In the genomic region with DNA sequence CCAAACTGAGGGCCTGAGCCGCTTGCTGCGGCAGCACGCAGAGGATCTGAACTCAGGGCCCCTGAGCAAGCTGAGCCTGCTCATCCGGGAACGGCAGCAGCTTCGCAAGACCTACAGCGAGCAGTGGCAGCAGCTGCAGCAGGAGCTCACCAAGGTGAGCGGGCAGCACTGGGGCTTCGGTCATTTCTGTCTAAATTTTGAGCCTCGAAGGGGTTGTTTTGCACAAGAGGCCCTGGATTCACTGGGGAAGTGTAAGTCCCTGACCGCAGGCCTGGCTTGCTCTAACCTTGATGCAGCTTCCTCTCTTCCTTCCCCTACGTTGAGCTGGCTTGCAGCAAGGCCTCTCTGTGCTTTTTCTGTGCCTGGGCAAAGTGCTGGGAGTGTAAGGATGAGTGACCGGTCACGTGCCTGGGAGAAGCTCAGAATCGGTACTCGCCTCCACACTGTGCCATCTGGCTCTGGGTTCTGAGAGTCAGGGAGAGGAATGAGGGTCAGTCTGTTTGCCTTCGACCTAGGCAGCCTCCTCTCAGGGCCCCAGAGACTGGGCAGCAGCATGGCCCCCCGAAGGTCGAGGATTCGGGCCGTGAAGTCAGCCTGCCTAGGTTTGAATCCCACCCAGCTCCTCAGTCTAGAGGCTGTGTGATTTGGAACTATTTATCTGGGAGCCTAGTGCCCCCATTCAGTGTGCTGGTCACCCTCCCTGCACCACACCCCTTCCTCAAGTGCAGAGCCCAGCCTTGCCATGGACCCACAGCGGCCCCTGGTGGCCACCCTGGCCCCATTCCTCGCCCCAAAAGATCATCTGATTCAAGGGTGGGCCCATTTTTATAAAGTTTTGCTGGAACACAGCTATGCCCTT, we compare ENCODE assay signal across 1 cellular context.
TF ChIP-seq lines count a peak whose summit lies in the region.

No MANE protein-coding gene starts in this region.

TF ChIP-seq in K562, 482 proteins besides CTCF, POLR2A, EP300 and RAD21 (continued from another document and continues in another):
- TF ChIP-seq, protein P1, sequence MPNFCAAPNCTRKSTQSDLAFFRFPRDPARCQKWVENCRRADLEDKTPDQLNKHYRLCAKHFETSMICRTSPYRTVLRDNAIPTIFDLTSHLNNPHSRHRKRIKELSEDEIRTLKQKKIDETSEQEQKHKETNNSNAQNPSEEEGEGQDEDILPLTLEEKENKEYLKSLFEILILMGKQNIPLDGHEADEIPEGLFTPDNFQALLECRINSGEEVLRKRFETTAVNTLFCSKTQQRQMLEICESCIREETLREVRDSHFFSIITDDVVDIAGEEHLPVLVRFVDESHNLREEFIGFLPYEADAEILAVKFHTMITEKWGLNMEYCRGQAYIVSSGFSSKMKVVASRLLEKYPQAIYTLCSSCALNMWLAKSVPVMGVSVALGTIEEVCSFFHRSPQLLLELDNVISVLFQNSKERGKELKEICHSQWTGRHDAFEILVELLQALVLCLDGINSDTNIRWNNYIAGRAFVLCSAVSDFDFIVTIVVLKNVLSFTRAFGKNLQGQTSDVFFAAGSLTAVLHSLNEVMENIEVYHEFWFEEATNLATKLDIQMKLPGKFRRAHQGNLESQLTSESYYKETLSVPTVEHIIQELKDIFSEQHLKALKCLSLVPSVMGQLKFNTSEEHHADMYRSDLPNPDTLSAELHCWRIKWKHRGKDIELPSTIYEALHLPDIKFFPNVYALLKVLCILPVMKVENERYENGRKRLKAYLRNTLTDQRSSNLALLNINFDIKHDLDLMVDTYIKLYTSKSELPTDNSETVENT (CRISPR knock-in tag; IDR thresholded peaks at IDR 0.05), result no peak
- TF ChIP-seq SRSF1 (IDR thresholded peaks at IDR 0.05; ENCODE audit: low read depth, low read length), result no peak
- TF ChIP-seq, protein P2, sequence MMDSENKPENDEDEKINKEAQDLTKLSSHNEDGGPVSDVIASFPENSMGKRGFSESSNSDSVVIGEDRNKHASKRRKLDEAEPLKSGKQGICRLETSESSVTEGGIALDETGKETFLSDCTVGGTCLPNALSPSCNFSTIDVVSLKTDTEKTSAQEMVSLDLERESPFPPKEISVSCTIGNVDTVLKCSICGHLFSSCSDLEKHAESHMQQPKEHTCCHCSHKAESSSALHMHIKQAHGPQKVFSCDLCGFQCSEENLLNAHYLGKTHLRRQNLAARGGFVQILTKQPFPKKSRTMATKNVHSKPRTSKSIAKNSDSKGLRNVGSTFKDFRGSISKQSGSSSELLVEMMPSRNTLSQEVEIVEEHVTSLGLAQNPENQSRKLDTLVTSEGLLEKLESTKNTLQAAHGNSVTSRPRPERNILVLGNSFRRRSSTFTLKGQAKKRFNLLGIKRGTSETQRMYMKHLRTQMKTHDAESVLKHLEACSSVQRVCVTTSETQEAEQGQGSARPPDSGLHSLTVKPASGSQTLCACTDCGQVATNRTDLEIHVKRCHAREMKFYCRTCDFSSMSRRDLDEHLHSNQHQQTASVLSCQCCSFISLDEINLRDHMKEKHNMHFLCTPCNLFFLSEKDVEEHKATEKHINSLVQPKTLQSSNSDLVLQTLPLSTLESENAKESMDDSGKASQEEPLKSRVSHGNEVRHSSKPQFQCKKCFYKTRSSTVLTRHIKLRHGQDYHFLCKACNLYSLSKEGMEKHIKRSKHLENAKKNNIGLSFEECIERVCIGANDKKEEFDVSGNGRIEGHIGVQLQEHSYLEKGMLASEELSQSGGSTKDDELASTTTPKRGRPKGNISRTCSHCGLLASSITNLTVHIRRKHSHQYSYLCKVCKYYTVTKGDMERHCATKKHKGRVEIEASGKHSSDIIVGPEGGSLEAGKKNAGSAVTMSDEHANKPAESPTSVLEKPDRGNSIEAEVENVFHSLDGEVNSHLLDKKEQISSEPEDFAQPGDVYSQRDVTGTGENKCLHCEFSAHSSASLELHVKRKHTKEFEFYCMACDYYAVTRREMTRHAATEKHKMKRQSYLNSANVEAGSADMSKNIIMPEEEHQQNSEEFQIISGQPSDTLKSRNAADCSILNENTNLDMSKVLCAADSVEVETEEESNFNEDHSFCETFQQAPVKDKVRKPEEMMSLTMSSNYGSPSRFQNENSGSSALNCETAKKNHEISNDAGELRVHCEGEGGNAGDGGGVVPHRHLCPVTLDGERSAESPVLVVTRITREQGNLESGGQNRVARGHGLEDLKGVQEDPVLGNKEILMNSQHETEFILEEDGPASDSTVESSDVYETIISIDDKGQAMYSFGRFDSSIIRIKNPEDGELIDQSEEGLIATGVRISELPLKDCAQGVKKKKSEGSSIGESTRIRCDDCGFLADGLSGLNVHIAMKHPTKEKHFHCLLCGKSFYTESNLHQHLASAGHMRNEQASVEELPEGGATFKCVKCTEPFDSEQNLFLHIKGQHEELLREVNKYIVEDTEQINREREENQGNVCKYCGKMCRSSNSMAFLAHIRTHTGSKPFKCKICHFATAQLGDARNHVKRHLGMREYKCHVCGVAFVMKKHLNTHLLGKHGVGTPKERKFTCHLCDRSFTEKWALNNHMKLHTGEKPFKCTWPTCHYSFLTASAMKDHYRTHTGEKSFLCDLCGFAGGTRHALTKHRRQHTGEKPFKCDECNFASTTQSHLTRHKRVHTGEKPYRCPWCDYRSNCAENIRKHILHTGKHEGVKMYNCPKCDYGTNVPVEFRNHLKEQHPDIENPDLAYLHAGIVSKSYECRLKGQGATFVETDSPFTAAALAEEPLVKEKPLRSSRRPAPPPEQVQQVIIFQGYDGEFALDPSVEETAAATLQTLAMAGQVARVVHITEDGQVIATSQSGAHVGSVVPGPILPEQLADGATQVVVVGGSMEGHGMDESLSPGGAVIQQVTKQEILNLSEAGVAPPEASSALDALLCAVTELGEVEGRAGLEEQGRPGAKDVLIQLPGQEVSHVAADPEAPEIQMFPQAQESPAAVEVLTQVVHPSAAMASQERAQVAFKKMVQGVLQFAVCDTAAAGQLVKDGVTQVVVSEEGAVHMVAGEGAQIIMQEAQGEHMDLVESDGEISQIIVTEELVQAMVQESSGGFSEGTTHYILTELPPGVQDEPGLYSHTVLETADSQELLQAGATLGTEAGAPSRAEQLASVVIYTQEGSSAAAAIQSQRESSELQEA (IDR thresholded peaks at IDR 0.05; ENCODE audit: low read depth), result no peak
- TF ChIP-seq SP1 (CRISPR knock-in tag; IDR thresholded peaks at IDR 0.05), result no peak; the same call in 1 of the 2 replicates
- TF ChIP-seq POLR3A (IDR thresholded peaks at IDR 0.05; ENCODE audit: borderline replicate concordance, extremely low read depth, insufficient read depth, insufficient read length), result no peak
- TF ChIP-seq JUNB (CRISPR knock-in tag; conservative IDR thresholded peaks at IDR 0.05), result no peak
- TF ChIP-seq ZNF140 (CRISPR knock-in tag; IDR thresholded peaks at IDR 0.05), result no peak
- no peak for TF ChIP-seq CEBPB (tag; IDR thresholded peaks at IDR 0.05)
- TF ChIP-seq, protein P3, sequence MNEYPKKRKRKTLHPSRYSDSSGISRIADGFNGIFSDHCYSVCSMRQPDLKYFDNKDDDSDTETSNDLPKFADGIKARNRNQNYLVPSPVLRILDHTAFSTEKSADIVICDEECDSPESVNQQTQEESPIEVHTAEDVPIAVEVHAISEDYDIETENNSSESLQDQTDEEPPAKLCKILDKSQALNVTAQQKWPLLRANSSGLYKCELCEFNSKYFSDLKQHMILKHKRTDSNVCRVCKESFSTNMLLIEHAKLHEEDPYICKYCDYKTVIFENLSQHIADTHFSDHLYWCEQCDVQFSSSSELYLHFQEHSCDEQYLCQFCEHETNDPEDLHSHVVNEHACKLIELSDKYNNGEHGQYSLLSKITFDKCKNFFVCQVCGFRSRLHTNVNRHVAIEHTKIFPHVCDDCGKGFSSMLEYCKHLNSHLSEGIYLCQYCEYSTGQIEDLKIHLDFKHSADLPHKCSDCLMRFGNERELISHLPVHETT (CRISPR knock-in tag; conservative IDR thresholded peaks at IDR 0.05 in 1 of 2, IDR thresholded peaks at IDR 0.05 in 1 of 2), result no peak
- no peak for TF ChIP-seq ZBTB8A (IDR thresholded peaks at IDR 0.05; ENCODE audit: partially characterized antibody)
- TF ChIP-seq ZNF436 (CRISPR knock-in tag; IDR thresholded peaks at IDR 0.05), result no peak
- TF ChIP-seq, protein P4, sequence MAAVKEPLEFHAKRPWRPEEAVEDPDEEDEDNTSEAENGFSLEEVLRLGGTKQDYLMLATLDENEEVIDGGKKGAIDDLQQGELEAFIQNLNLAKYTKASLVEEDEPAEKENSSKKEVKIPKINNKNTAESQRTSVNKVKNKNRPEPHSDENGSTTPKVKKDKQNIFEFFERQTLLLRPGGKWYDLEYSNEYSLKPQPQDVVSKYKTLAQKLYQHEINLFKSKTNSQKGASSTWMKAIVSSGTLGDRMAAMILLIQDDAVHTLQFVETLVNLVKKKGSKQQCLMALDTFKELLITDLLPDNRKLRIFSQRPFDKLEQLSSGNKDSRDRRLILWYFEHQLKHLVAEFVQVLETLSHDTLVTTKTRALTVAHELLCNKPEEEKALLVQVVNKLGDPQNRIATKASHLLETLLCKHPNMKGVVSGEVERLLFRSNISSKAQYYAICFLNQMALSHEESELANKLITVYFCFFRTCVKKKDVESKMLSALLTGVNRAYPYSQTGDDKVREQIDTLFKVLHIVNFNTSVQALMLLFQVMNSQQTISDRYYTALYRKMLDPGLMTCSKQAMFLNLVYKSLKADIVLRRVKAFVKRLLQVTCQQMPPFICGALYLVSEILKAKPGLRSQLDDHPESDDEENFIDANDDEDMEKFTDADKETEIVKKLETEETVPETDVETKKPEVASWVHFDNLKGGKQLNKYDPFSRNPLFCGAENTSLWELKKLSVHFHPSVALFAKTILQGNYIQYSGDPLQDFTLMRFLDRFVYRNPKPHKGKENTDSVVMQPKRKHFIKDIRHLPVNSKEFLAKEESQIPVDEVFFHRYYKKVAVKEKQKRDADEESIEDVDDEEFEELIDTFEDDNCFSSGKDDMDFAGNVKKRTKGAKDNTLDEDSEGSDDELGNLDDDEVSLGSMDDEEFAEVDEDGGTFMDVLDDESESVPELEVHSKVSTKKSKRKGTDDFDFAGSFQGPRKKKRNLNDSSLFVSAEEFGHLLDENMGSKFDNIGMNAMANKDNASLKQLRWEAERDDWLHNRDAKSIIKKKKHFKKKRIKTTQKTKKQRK (IDR thresholded peaks at IDR 0.05; ENCODE audit: borderline replicate concordance, low read depth, low read length), result no peak
- TF ChIP-seq, protein P5, sequence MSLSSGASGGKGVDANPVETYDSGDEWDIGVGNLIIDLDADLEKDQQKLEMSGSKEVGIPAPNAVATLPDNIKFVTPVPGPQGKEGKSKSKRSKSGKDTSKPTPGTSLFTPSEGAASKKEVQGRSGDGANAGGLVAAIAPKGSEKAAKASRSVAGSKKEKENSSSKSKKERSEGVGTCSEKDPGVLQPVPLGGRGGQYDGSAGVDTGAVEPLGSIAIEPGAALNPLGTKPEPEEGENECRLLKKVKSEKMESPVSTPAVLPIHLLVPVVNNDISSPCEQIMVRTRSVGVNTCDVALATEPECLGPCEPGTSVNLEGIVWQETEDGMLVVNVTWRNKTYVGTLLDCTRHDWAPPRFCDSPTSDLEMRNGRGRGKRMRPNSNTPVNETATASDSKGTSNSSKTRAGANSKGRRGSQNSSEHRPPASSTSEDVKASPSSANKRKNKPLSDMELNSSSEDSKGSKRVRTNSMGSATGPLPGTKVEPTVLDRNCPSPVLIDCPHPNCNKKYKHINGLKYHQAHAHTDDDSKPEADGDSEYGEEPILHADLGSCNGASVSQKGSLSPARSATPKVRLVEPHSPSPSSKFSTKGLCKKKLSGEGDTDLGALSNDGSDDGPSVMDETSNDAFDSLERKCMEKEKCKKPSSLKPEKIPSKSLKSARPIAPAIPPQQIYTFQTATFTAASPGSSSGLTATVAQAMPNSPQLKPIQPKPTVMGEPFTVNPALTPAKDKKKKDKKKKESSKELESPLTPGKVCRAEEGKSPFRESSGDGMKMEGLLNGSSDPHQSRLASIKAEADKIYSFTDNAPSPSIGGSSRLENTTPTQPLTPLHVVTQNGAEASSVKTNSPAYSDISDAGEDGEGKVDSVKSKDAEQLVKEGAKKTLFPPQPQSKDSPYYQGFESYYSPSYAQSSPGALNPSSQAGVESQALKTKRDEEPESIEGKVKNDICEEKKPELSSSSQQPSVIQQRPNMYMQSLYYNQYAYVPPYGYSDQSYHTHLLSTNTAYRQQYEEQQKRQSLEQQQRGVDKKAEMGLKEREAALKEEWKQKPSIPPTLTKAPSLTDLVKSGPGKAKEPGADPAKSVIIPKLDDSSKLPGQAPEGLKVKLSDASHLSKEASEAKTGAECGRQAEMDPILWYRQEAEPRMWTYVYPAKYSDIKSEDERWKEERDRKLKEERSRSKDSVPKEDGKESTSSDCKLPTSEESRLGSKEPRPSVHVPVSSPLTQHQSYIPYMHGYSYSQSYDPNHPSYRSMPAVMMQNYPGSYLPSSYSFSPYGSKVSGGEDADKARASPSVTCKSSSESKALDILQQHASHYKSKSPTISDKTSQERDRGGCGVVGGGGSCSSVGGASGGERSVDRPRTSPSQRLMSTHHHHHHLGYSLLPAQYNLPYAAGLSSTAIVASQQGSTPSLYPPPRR (CRISPR knock-in tag; IDR thresholded peaks at IDR 0.05; ENCODE audit: borderline replicate concordance), result no peak
- peak; percentile 52; the same call in 1 of the 2 replicates for TF ChIP-seq L3MBTL2 (IDR thresholded peaks at IDR 0.05)
- no peak for TF ChIP-seq CSDE1 (IDR thresholded peaks at IDR 0.05)
- TF ChIP-seq HNRNPLL (IDR thresholded peaks at IDR 0.05; ENCODE audit: low read depth, low read length, poor library complexity, severe bottlenecking), result peak; percentile 11
- TF ChIP-seq PHF8 (IDR thresholded peaks at IDR 0.05; ENCODE audit: borderline replicate concordance, low read length), result no peak
- no peak for TF ChIP-seq SIX5 (IDR thresholded peaks at IDR 0.05; ENCODE audit: borderline replicate concordance in 1 of 2, insufficient read depth in 1 of 2, low read depth in 1 of 2, low read length in 2 of 2)
- no peak for TF ChIP-seq CEBPG (CRISPR knock-in tag; IDR thresholded peaks at IDR 0.05)
- TF ChIP-seq CEBPG (tag; conservative IDR thresholded peaks at IDR 0.05 in 1 of 2, IDR thresholded peaks at IDR 0.05 in 1 of 2), result no peak
- no peak for TF ChIP-seq TFAM (CRISPR knock-in tag; conservative IDR thresholded peaks at IDR 0.05)
- no peak for TF ChIP-seq MYC (IDR thresholded peaks at IDR 0.05; ENCODE audit: low read depth, low read length)
- no peak for TF ChIP-seq MYC (CRISPR knock-in tag; IDR thresholded peaks at IDR 0.05; ENCODE audit: borderline replicate concordance, low read depth)
- no peak for TF ChIP-seq ZNF584 (CRISPR knock-in tag; IDR thresholded peaks at IDR 0.05; ENCODE audit: low read depth)
- no peak for TF ChIP-seq NR1H2 (CRISPR knock-in tag; IDR thresholded peaks at IDR 0.05)
- TF ChIP-seq ETV6 (IDR thresholded peaks at IDR 0.05; ENCODE audit: borderline replicate concordance in 1 of 2, low read depth in 2 of 2, low read length in 1 of 2), result no peak
- TF ChIP-seq ETV6 (CRISPR knock-in tag; IDR thresholded peaks at IDR 0.05; ENCODE audit: borderline replicate concordance), result no peak
- TF ChIP-seq ERF (CRISPR knock-in tag; IDR thresholded peaks at IDR 0.05), result no peak
- TF ChIP-seq CCAR2 (IDR thresholded peaks at IDR 0.05; ENCODE audit: low read depth, low read length), result no peak
- no peak for TF ChIP-seq ETS2 (tag; IDR thresholded peaks at IDR 0.05; ENCODE audit: borderline replicate concordance, poor library complexity, severe bottlenecking)
- no peak for TF ChIP-seq ZNF23 (CRISPR knock-in tag; IDR thresholded peaks at IDR 0.05)
- TF ChIP-seq, protein P6, sequence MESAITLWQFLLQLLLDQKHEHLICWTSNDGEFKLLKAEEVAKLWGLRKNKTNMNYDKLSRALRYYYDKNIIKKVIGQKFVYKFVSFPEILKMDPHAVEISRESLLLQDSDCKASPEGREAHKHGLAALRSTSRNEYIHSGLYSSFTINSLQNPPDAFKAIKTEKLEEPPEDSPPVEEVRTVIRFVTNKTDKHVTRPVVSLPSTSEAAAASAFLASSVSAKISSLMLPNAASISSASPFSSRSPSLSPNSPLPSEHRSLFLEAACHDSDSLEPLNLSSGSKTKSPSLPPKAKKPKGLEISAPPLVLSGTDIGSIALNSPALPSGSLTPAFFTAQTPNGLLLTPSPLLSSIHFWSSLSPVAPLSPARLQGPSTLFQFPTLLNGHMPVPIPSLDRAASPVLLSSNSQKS (CRISPR knock-in tag; IDR thresholded peaks at IDR 0.05), result 0 out of 2 replicates have a peak, but pooled peaks have one; percentile 53
- TF ChIP-seq NUFIP1 (IDR thresholded peaks at IDR 0.05; ENCODE audit: partially characterized antibody), result no peak
